Comparison of ENCODE assay signal across 3 cellular contexts in genomic region chr2:159307942-159308341, GRCh38.
TF ChIP-seq lines count a peak whose summit lies in the region.

No MANE protein-coding gene starts in this region.

TF ChIP-seq in HepG2, 621 proteins besides CTCF, POLR2A, EP300 and RAD21:
- TF ChIP-seq MAFF (IDR thresholded peaks at IDR 0.05; ENCODE audit: low read depth, low read length) (peak; percentile 77), MAFK (conservative IDR thresholded peaks at IDR 0.05 in 1 of 2, IDR thresholded peaks at IDR 0.05 in 1 of 2; ENCODE audit: low read length in 2 of 2) (peak; percentile 75 to 84), ZBTB34 (CRISPR knock-in tag; IDR thresholded peaks at IDR 0.05) (no peak)

TF ChIP-seq in IMR-90, 13 proteins besides CTCF, POLR2A, EP300 and RAD21:
- TF ChIP-seq MAZ (IDR thresholded peaks at IDR 0.05; ENCODE audit: borderline replicate concordance, low read depth, low read length) (no peak), MAFK (IDR thresholded peaks at IDR 0.05; ENCODE audit: low read depth, low read length) (peak; percentile 72)

TF ChIP-seq in K562, 482 proteins besides CTCF, POLR2A, EP300 and RAD21:
- TF ChIP-seq ZBTB17 (CRISPR knock-in tag; IDR thresholded peaks at IDR 0.05) (no peak), TOE1 (IDR thresholded peaks at IDR 0.05; ENCODE audit: borderline replicate concordance) (no peak), TOE1 (CRISPR knock-in tag; IDR thresholded peaks at IDR 0.05; ENCODE audit: borderline replicate concordance, low read depth) (no peak), MAFG (tag; conservative IDR thresholded peaks at IDR 0.05) (peak; percentile 67), ZNF431 (CRISPR knock-in tag; IDR thresholded peaks at IDR 0.05) (no peak), ATF4 (CRISPR knock-in tag; IDR thresholded peaks at IDR 0.05) (no peak), ZNF445 (CRISPR knock-in tag; IDR thresholded peaks at IDR 0.05; ENCODE audit: low read depth) (no peak), MAFF (IDR thresholded peaks at IDR 0.05; ENCODE audit: low read length) (peak; percentile 17; the same call in 1 of the 2 replicates), ZBTB12 (CRISPR knock-in tag; IDR thresholded peaks at IDR 0.05) (no peak), FOXK2 (conservative IDR thresholded peaks at IDR 0.05 in 1 of 2, IDR thresholded peaks at IDR 0.05 in 1 of 2; ENCODE audit: low read depth in 2 of 2) (no peak), TRIM25 (IDR thresholded peaks at IDR 0.05; ENCODE audit: borderline replicate concordance) (no peak), ZNF316 (IDR thresholded peaks at IDR 0.05) (peak; percentile 91), CHAMP1 (IDR thresholded peaks at IDR 0.05) (no peak), KDM1A (IDR thresholded peaks at IDR 0.05) (no peak), C11orf30 (IDR thresholded peaks at IDR 0.05; ENCODE audit: low read depth) (peak; percentile 70), TRIM24 (IDR thresholded peaks at IDR 0.05) (no peak), GMEB1 (CRISPR knock-in tag; IDR thresholded peaks at IDR 0.05) (no peak)
